1 cellular context compared by ENCODE assay signal in the genomic region with DNA sequence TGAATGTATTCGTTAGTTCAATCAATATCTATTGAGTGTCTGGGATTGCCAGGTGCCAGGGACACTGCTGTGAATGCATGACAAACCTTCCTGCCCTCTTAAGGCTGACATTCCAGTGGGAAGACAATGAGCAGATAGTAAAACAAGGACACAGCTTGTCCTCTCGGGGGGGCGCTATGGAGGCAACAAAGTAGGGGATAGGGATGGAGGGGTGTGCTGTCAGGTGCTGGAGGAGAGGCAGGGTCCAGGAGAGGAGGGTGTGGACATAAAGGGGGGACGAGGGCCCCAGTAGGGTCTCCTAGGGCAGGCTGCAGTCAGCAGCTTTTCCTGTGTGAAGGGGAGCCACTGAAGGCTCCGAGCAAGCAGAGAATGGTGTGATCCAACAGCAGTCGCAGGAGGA.
TF ChIP-seq lines count a peak whose summit lies in the region.

No MANE protein-coding gene starts in this region.

TF ChIP-seq in H1, 55 proteins besides CTCF, POLR2A, EP300 and RAD21:
- TF ChIP-seq CHD1 (IDR thresholded peaks at IDR 0.05; ENCODE audit: low read depth, low read length) (no peak), YY1 (IDR thresholded peaks at IDR 0.05; ENCODE audit: low read depth, low read length) (no peak), RFX5 (IDR thresholded peaks at IDR 0.05; ENCODE audit: borderline replicate concordance, low read depth, low read length) (no peak), SP4 (IDR thresholded peaks at IDR 0.05; ENCODE audit: low read length) (no peak), ZNF274 (IDR thresholded peaks at IDR 0.05; ENCODE audit: borderline replicate concordance, extremely low read depth, low read length) (no peak), TEAD4 (IDR thresholded peaks at IDR 0.05; ENCODE audit: low read depth, low read length) (peak; percentile 54), EZH2 (IDR thresholded peaks at IDR 0.05; ENCODE audit: low read depth, low read length, severe bottlenecking) (no peak)
- TF ChIP-seq, protein P1, sequence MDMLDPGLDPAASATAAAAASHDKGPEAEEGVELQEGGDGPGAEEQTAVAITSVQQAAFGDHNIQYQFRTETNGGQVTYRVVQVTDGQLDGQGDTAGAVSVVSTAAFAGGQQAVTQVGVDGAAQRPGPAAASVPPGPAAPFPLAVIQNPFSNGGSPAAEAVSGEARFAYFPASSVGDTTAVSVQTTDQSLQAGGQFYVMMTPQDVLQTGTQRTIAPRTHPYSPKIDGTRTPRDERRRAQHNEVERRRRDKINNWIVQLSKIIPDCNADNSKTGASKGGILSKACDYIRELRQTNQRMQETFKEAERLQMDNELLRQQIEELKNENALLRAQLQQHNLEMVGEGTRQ (IDR thresholded peaks at IDR 0.05; ENCODE audit: low read length): peak; percentile 47
- TF ChIP-seq, protein P2, sequence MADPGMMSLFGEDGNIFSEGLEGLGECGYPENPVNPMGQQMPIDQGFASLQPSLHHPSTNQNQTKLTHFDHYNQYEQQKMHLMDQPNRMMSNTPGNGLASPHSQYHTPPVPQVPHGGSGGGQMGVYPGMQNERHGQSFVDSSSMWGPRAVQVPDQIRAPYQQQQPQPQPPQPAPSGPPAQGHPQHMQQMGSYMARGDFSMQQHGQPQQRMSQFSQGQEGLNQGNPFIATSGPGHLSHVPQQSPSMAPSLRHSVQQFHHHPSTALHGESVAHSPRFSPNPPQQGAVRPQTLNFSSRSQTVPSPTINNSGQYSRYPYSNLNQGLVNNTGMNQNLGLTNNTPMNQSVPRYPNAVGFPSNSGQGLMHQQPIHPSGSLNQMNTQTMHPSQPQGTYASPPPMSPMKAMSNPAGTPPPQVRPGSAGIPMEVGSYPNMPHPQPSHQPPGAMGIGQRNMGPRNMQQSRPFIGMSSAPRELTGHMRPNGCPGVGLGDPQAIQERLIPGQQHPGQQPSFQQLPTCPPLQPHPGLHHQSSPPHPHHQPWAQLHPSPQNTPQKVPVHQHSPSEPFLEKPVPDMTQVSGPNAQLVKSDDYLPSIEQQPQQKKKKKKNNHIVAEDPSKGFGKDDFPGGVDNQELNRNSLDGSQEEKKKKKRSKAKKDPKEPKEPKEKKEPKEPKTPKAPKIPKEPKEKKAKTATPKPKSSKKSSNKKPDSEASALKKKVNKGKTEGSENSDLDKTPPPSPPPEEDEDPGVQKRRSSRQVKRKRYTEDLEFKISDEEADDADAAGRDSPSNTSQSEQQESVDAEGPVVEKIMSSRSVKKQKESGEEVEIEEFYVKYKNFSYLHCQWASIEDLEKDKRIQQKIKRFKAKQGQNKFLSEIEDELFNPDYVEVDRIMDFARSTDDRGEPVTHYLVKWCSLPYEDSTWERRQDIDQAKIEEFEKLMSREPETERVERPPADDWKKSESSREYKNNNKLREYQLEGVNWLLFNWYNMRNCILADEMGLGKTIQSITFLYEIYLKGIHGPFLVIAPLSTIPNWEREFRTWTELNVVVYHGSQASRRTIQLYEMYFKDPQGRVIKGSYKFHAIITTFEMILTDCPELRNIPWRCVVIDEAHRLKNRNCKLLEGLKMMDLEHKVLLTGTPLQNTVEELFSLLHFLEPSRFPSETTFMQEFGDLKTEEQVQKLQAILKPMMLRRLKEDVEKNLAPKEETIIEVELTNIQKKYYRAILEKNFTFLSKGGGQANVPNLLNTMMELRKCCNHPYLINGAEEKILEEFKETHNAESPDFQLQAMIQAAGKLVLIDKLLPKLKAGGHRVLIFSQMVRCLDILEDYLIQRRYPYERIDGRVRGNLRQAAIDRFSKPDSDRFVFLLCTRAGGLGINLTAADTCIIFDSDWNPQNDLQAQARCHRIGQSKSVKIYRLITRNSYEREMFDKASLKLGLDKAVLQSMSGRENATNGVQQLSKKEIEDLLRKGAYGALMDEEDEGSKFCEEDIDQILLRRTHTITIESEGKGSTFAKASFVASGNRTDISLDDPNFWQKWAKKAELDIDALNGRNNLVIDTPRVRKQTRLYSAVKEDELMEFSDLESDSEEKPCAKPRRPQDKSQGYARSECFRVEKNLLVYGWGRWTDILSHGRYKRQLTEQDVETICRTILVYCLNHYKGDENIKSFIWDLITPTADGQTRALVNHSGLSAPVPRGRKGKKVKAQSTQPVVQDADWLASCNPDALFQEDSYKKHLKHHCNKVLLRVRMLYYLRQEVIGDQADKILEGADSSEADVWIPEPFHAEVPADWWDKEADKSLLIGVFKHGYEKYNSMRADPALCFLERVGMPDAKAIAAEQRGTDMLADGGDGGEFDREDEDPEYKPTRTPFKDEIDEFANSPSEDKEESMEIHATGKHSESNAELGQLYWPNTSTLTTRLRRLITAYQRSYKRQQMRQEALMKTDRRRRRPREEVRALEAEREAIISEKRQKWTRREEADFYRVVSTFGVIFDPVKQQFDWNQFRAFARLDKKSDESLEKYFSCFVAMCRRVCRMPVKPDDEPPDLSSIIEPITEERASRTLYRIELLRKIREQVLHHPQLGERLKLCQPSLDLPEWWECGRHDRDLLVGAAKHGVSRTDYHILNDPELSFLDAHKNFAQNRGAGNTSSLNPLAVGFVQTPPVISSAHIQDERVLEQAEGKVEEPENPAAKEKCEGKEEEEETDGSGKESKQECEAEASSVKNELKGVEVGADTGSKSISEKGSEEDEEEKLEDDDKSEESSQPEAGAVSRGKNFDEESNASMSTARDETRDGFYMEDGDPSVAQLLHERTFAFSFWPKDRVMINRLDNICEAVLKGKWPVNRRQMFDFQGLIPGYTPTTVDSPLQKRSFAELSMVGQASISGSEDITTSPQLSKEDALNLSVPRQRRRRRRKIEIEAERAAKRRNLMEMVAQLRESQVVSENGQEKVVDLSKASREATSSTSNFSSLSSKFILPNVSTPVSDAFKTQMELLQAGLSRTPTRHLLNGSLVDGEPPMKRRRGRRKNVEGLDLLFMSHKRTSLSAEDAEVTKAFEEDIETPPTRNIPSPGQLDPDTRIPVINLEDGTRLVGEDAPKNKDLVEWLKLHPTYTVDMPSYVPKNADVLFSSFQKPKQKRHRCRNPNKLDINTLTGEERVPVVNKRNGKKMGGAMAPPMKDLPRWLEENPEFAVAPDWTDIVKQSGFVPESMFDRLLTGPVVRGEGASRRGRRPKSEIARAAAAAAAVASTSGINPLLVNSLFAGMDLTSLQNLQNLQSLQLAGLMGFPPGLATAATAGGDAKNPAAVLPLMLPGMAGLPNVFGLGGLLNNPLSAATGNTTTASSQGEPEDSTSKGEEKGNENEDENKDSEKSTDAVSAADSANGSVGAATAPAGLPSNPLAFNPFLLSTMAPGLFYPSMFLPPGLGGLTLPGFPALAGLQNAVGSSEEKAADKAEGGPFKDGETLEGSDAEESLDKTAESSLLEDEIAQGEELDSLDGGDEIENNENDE (IDR thresholded peaks at IDR 0.05; ENCODE audit: insufficient replicate concordance, low read length): no peak
TF ChIP-seq in H1: peak in this region for 2.
